Comparison of ENCODE assay signal across 9 cellular contexts in genomic region chr1:12276225-12276624, GRCh38. TPM values are rescaled to one million over a fixed set of nuclear protein-coding genes. Genes with fewer than 3 reads are reported as not detected.
DNase-seq lines count a peak whose midpoint lies in the region; ATAC-seq, FAIRE-seq and TF ChIP-seq lines count a peak whose summit lies in the region.
"Had no signal": no experiment of that assay in that cellular context is flagged by ENCODE, and none has a peak within 500 bp of the region (broad histone marks: within the 10 kb centered on the region; RNA-seq: fewer than 3 reads in every experiment).

No MANE protein-coding gene starts in this region.

- no peak for ATAC-seq in HG02884 (IDR thresholded peaks at IDR 0.05; ENCODE audit: unreplicated experiment)

- H3K9me3 Mint-ChIP-seq in glutamatergic neuron (ENCODE audit: unreplicated experiment) = no peaks in the 10 kb centered on the region

- H3K4me3 Mint-ChIP-seq in glutamatergic neuron (ENCODE audit: unreplicated experiment) = no peak overlapping the region

- no peaks in the 10 kb centered on the region for H3K27me3 ChIP-seq in small intestine (ENCODE audit: control insufficient read depth in 2 of 2, insufficient read depth in 2 of 2, low read length in 2 of 2)

- H3K27ac ChIP-seq in small intestine (ENCODE audit: low read depth in 1 of 2, low read length in 1 of 2) = no peak overlapping the region

- H3K27me3 Mint-ChIP-seq in glutamatergic neuron (ENCODE audit: unreplicated experiment) = no peaks in the 10 kb centered on the region

- DNase-seq in DMS53 (lab: John Stamatoyannopoulos, UW) = peak; percentile 49
- DNase-seq in DMS53 treated with DMSO at 0.1 percent for 48 hours (lab: John Stamatoyannopoulos, UW; ENCODE audit: unreplicated experiment) = no peak
- peak; percentile 32 for DNase-seq in SKM-1 treated with dmso at 0.1 percent for 144 hours (lab: John Stamatoyannopoulos, UW; ENCODE audit: unreplicated experiment)
- DNase-seq in glutamatergic neuron = peak; percentile 41
- peak; percentile 60 for DNase-seq in small intestine
- no peak for DNase-seq in NCI-H1417 (lab: John Stamatoyannopoulos, UW)
- DNase-seq in NCI-H1436 treated with DMSO at 0.1 percent for 48 hours (lab: John Stamatoyannopoulos, UW) = no peak

- no peak for FAIRE-seq in small intestine (lab: Jason Lieb, UNC)
- FAIRE-seq: A204.1 had no signal

- H3K4me1 ChIP-seq in small intestine (ENCODE audit: control insufficient read depth in 2 of 2, insufficient read depth in 1 of 2, low read depth in 1 of 2, low read length in 1 of 2) = no peaks in the 10 kb centered on the region

- H3K4me1 Mint-ChIP-seq in glutamatergic neuron (ENCODE audit: low read depth, unreplicated experiment) = peaks cover 5% of the 10 kb centered on the region

- H3K9me3 ChIP-seq in small intestine (ENCODE audit: control insufficient read depth, low read depth) = no peaks in the 10 kb centered on the region

- H3K36me3 ChIP-seq in small intestine (ENCODE audit: control insufficient read depth in 2 of 2, insufficient read depth in 2 of 2, low read length in 2 of 2) = peaks cover 21 to 33% of the 10 kb centered on the region in 2 donors

- H3K27ac Mint-ChIP-seq in glutamatergic neuron (ENCODE audit: unreplicated experiment) = no peak overlapping the region

- WGBS in small intestine, 3 donors = 33 to 64% (median 54%) methylated on average over 7 of the region's 7 CpGs

- no peak overlapping the region for H3K4me3 ChIP-seq in small intestine (ENCODE audit: low read depth in 1 of 2, low read length in 2 of 2)

- no peaks in the 10 kb centered on the region for H3K36me3 Mint-ChIP-seq in glutamatergic neuron (ENCODE audit: unreplicated experiment)

- TF ChIP-seq CTCF in glutamatergic neuron (IDR thresholded peaks at IDR 0.05; ENCODE audit: partially characterized antibody, unreplicated experiment) = peak; percentile 71

RNA-seq across cellular contexts. Expression of gene VPS13D, which starts 46.4 kb away (rescaled TPM):
- total RNA-seq in glutamatergic neuron (ENCODE audit: unreplicated experiment) = 32.8 TPM
- 10 to 100 TPM; 15.9 to 21.5 (median 16.2) TPM for polyA plus RNA-seq in small intestine

Comparison
In these comparisons a context has a peak if more than half of its experiments do, and no peak if none do; other contexts are left out.
1. DNase-seq: peak in DMS53 (single experiment), SKM-1 treated with dmso at 0.1 percent for 144 hours (single experiment), glutamatergic neuron (single experiment) and small intestine (single experiment); none in DMS53 treated with DMSO at 0.1 percent for 48 hours (single experiment), NCI-H1417 (0 of 3) and NCI-H1436 treated with DMSO at 0.1 percent for 48 hours (single experiment).